In the genomic region with DNA sequence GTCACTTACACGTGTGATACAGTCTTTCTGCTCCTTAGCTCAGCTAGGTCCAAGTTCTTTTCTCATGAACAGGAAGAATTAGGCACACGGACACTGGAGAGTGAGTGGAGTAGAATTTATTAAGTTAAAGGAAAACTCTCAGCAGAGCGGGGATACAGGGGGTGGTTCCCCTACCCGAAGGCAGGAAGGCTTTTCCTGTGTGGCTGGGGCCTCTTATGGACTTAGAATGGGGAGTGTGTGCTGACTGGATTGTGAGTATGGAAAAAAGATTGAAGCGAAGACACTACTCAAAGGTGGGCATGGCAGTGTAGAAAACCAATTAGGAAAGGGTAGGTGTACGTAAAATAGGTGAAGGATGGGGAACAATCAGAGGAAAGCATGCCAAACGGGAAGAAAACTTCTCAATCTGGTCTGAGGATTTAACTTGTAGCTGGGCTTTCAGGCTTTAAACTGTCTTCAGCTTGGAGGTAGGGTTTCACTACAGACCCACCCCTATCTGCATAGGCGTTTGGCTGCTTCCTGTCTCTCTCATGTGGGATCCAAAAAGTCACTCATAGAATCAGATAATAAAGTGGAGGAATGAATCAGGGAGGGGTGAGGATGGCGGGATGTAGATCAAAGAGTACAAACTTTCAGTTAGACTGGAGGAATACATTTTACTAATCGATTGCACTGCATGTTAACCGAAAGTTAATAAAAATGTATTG, we compare ENCODE assay signal across 2 cellular contexts.
TF ChIP-seq lines count a peak whose summit lies in the region.

No MANE protein-coding gene starts in this region.

TF ChIP-seq in WTC11, 78 proteins besides CTCF, POLR2A, EP300 and RAD21 (continued from another document and continues in another):
- TF ChIP-seq, protein P1, sequence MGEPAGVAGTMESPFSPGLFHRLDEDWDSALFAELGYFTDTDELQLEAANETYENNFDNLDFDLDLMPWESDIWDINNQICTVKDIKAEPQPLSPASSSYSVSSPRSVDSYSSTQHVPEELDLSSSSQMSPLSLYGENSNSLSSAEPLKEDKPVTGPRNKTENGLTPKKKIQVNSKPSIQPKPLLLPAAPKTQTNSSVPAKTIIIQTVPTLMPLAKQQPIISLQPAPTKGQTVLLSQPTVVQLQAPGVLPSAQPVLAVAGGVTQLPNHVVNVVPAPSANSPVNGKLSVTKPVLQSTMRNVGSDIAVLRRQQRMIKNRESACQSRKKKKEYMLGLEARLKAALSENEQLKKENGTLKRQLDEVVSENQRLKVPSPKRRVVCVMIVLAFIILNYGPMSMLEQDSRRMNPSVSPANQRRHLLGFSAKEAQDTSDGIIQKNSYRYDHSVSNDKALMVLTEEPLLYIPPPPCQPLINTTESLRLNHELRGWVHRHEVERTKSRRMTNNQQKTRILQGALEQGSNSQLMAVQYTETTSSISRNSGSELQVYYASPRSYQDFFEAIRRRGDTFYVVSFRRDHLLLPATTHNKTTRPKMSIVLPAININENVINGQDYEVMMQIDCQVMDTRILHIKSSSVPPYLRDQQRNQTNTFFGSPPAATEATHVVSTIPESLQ (CRISPR knock-in tag; IDR thresholded peaks at IDR 0.05) = no peak
- TF ChIP-seq RELA (CRISPR knock-in tag; IDR thresholded peaks at IDR 0.05; ENCODE audit: borderline replicate concordance) = no peak
- TF ChIP-seq SMAD3 (CRISPR knock-in tag; IDR thresholded peaks at IDR 0.05; ENCODE audit: borderline replicate concordance) = no peak
- no peak for TF ChIP-seq TP53 (CRISPR knock-in tag; IDR thresholded peaks at IDR 0.05)
- no peak for TF ChIP-seq ZNF423 (CRISPR knock-in tag; IDR thresholded peaks at IDR 0.05)
- TF ChIP-seq ATF1 (CRISPR knock-in tag; IDR thresholded peaks at IDR 0.05) = no peak
- no peak for TF ChIP-seq ZNF671 (CRISPR knock-in tag; IDR thresholded peaks at IDR 0.05)
- no peak for TF ChIP-seq MYBL2 (CRISPR knock-in tag; IDR thresholded peaks at IDR 0.05)
- no peak for TF ChIP-seq JUN (CRISPR knock-in tag; IDR thresholded peaks at IDR 0.05)
- TF ChIP-seq RORB (CRISPR knock-in tag; IDR thresholded peaks at IDR 0.05) = no peak
- TF ChIP-seq, protein P2, sequence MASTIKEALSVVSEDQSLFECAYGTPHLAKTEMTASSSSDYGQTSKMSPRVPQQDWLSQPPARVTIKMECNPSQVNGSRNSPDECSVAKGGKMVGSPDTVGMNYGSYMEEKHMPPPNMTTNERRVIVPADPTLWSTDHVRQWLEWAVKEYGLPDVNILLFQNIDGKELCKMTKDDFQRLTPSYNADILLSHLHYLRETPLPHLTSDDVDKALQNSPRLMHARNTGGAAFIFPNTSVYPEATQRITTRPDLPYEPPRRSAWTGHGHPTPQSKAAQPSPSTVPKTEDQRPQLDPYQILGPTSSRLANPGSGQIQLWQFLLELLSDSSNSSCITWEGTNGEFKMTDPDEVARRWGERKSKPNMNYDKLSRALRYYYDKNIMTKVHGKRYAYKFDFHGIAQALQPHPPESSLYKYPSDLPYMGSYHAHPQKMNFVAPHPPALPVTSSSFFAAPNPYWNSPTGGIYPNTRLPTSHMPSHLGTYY (CRISPR knock-in tag; IDR thresholded peaks at IDR 0.05) = no peak
- TF ChIP-seq, protein P3, sequence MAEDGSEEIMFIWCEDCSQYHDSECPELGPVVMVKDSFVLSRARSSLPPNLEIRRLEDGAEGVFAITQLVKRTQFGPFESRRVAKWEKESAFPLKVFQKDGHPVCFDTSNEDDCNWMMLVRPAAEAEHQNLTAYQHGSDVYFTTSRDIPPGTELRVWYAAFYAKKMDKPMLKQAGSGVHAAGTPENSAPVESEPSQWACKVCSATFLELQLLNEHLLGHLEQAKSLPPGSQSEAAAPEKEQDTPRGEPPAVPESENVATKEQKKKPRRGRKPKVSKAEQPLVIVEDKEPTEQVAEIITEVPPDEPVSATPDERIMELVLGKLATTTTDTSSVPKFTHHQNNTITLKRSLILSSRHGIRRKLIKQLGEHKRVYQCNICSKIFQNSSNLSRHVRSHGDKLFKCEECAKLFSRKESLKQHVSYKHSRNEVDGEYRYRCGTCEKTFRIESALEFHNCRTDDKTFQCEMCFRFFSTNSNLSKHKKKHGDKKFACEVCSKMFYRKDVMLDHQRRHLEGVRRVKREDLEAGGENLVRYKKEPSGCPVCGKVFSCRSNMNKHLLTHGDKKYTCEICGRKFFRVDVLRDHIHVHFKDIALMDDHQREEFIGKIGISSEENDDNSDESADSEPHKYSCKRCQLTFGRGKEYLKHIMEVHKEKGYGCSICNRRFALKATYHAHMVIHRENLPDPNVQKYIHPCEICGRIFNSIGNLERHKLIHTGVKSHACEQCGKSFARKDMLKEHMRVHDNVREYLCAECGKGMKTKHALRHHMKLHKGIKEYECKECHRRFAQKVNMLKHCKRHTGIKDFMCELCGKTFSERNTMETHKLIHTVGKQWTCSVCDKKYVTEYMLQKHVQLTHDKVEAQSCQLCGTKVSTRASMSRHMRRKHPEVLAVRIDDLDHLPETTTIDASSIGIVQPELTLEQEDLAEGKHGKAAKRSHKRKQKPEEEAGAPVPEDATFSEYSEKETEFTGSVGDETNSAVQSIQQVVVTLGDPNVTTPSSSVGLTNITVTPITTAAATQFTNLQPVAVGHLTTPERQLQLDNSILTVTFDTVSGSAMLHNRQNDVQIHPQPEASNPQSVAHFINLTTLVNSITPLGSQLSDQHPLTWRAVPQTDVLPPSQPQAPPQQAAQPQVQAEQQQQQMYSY (CRISPR knock-in tag; IDR thresholded peaks at IDR 0.05) = no peak
- no peak for TF ChIP-seq CREB1 (CRISPR knock-in tag; IDR thresholded peaks at IDR 0.05)
- TF ChIP-seq, protein P4, sequence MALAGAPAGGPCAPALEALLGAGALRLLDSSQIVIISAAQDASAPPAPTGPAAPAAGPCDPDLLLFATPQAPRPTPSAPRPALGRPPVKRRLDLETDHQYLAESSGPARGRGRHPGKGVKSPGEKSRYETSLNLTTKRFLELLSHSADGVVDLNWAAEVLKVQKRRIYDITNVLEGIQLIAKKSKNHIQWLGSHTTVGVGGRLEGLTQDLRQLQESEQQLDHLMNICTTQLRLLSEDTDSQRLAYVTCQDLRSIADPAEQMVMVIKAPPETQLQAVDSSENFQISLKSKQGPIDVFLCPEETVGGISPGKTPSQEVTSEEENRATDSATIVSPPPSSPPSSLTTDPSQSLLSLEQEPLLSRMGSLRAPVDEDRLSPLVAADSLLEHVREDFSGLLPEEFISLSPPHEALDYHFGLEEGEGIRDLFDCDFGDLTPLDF (CRISPR knock-in tag; IDR thresholded peaks at IDR 0.05) = no peak
- no peak for TF ChIP-seq NFATC4 (CRISPR knock-in tag; IDR thresholded peaks at IDR 0.05)
- TF ChIP-seq IRF2 (CRISPR knock-in tag; IDR thresholded peaks at IDR 0.05; ENCODE audit: borderline replicate concordance, low read depth) = no peak

TF ChIP-seq in HepG2, 621 proteins besides CTCF, POLR2A, EP300 and RAD21 (continued from another document):
- TF ChIP-seq, protein P5, sequence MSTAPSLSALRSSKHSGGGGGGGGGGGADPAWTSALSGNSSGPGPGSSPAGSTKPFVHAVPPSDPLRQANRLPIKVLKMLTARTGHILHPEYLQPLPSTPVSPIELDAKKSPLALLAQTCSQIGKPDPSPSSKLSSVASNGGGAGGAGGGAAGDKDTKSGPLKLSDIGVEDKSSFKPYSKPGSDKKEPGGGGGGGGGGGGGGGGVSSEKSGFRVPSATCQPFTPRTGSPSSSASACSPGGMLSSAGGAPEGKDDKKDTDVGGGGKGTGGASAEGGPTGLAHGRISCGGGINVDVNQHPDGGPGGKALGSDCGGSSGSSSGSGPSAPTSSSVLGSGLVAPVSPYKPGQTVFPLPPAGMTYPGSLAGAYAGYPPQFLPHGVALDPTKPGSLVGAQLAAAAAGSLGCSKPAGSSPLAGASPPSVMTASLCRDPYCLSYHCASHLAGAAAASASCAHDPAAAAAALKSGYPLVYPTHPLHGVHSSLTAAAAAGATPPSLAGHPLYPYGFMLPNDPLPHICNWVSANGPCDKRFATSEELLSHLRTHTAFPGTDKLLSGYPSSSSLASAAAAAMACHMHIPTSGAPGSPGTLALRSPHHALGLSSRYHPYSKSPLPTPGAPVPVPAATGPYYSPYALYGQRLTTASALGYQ (CRISPR knock-in tag; IDR thresholded peaks at IDR 0.05) = no peak
- TF ChIP-seq KDM6A (CRISPR knock-in tag; IDR thresholded peaks at IDR 0.05; ENCODE audit: low read depth) (no peak), ARHGAP35 (CRISPR knock-in tag; IDR thresholded peaks at IDR 0.05; ENCODE audit: borderline replicate concordance) (no peak), ATAD3A (CRISPR knock-in tag; IDR thresholded peaks at IDR 0.05) (no peak), FOXA1 (IDR thresholded peaks at IDR 0.05) (no peak), FOXA1 (CRISPR knock-in tag; IDR thresholded peaks at IDR 0.05) (no peak), KLF9 (CRISPR knock-in tag; IDR thresholded peaks at IDR 0.05; ENCODE audit: low read depth) (no peak), SYNCRIP (IDR thresholded peaks at IDR 0.05; ENCODE audit: insufficient read depth, low read depth, low read length) (no peak), ZNF326 (CRISPR knock-in tag; IDR thresholded peaks at IDR 0.05; ENCODE audit: borderline replicate concordance) (no peak)
